In genomic region chr5:37668524-37669047, GRCh38 we compare ENCODE assay signal across 8 cellular contexts.
A peak's percentile ranks its signal among the peaks of the same experiment; 100 is the strongest.
DNase-seq lines count a peak whose midpoint lies in the region; ATAC-seq and TF ChIP-seq lines count a peak whose summit lies in the region.

No MANE protein-coding gene starts in this region.

- no peaks in the 10 kb centered on the region for H3K36me3 ChIP-seq in BE2C

- DNase-seq in AG08395 (ENCODE audit: low spot score) (peak; percentile 88), LoVo (ENCODE audit: low spot score) (peak; percentile 92), astrocyte of the hippocampus (ENCODE audit: low read depth, low spot score) (peak; percentile 97), left colon (peak; percentile 14 to 69), BE2C (no peak), SKM-1 (lab: John Stamatoyannopoulos, UW; ENCODE audit: unreplicated experiment) (no peak)

- H3K4me1 ChIP-seq in BE2C, result no peaks in the 10 kb centered on the region; the same call in 1 of the 2 replicates

- no peaks in the 10 kb centered on the region for H3K9me3 ChIP-seq in BE2C

- intact Hi-C loops in left colon (cut with DNase I, micrococcal nuclease), result no loop called here

- no peak overlapping the region for H3K4me3 ChIP-seq in BE2C (ENCODE audit: low read depth, low read length)

- TF ChIP-seq CTCF in BE2C (IDR thresholded peaks at IDR 0.05; ENCODE audit: low read depth, low read length), result no peak

- peak; percentile 63 for ATAC-seq in left colon
- no peak for ATAC-seq in HG03521 (IDR thresholded peaks at IDR 0.05; ENCODE audit: unreplicated experiment)
- ATAC-seq in GM21529 (IDR thresholded peaks at IDR 0.05; ENCODE audit: unreplicated experiment), result no peak

- no peaks in the 10 kb centered on the region for H3K27me3 ChIP-seq in BE2C

Comparison
In these comparisons a context has a peak if more than half of its experiments do, and no peak if none do; other contexts are left out.
1. DNase-seq: peak in AG08395 (single experiment), LoVo (single experiment), astrocyte of the hippocampus (single experiment) and left colon (2 of 2); none in BE2C (single experiment) and SKM-1 (single experiment).